1 cellular context compared by ENCODE assay signal in the genomic region with DNA sequence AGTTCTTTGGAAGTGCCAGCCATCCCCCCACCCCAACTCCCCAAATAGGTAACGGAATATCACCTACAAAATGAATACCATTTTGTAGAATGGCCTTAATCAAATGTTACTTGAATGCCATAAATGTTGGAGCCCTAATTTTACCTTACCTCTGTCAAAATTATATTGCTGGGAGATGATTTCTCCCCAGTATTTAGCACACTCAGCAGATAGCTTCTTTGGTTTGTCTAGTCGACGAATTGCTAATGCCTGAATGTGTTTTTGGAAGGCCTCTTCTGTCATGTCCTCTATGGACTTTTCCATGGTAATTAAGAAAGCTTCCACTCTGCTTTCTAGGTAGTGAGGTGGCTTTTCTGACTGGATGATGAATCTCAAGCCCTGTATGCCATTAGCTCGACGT.
TF ChIP-seq lines count a peak whose summit lies in the region.

No MANE protein-coding gene starts in this region.

TF ChIP-seq in HepG2, 621 proteins besides CTCF, POLR2A, EP300 and RAD21 (continued from another document):
- TF ChIP-seq, protein P1, sequence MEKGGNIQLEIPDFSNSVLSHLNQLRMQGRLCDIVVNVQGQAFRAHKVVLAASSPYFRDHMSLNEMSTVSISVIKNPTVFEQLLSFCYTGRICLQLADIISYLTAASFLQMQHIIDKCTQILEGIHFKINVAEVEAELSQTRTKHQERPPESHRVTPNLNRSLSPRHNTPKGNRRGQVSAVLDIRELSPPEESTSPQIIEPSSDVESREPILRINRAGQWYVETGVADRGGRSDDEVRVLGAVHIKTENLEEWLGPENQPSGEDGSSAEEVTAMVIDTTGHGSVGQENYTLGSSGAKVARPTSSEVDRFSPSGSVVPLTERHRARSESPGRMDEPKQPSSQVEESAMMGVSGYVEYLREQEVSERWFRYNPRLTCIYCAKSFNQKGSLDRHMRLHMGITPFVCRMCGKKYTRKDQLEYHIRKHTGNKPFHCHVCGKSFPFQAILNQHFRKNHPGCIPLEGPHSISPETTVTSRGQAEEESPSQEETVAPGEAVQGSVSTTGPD (CRISPR knock-in tag; IDR thresholded peaks at IDR 0.05) = no peak
